ENCODE assay signal across 21 cellular contexts in genomic region chr4:37895271-37895670, GRCh38. TPM values are rescaled to one million over a fixed set of nuclear protein-coding genes. Genes with fewer than 3 reads are reported as not detected.
DNase-seq lines count a peak whose midpoint lies in the region; ATAC-seq, FAIRE-seq and TF ChIP-seq lines count a peak whose summit lies in the region.
"Had no signal": no experiment of that assay in that cellular context is flagged by ENCODE, and none has a peak within 500 bp of the region (broad histone marks: within the 10 kb centered on the region; RNA-seq: fewer than 3 reads in every experiment).

No MANE protein-coding gene starts in this region.

- no peak overlapping the region for H3K4me3 ChIP-seq in liver (ENCODE audit: low read depth in 1 of 3, low read length in 3 of 3)
- H3K4me3 ChIP-seq in HepG2 (replicated peaks in 1 of 3; ENCODE audit: insufficient read depth in 1 of 3, low read depth in 2 of 3, low read length in 3 of 3), result no peak overlapping the region
- H3K4me3 ChIP-seq in right lobe of liver, result no peak overlapping the region
- no peak overlapping the region for H3K4me3 ChIP-seq in lower lobe of right lung
- H3K4me3 ChIP-seq: A549, HAP-1 had no signal

- H3K4me1 ChIP-seq in liver (ENCODE audit: control insufficient read depth in 4 of 4, insufficient read depth in 4 of 4, low read length in 3 of 4), result peaks cover 0 to 19% (median 7%) of the 10 kb centered on the region in 4 donors
- peaks cover 7% of the 10 kb centered on the region; the same call in 1 of the 2 replicates for H3K4me1 ChIP-seq in HepG2 (ENCODE audit: insufficient read depth, low read length)
- peaks cover 0 to 18% (median 0%) of the 10 kb centered on the region in 4 donors for H3K4me1 ChIP-seq in right lobe of liver
- peaks cover 22% of the 10 kb centered on the region for H3K4me1 ChIP-seq in lower lobe of right lung
- H3K4me1 ChIP-seq: HAP-1 had no signal

- no peak overlapping the region for H3K9ac ChIP-seq in liver (ENCODE audit: low read depth in 1 of 2, low read length in 2 of 2)
- H3K9ac ChIP-seq in HepG2 (ENCODE audit: insufficient read depth, low read depth, low read length), result no peak overlapping the region

- H3K9me3 ChIP-seq in liver (ENCODE audit: control insufficient read depth in 4 of 4, low read length in 3 of 4) (no peaks in the 10 kb centered on the region), HepG2 (ENCODE audit: low read length) (no peaks in the 10 kb centered on the region), T-helper 17 cell (ENCODE audit: control insufficient read depth, low read length, poor library complexity, severe bottlenecking) (no peaks in the 10 kb centered on the region), right lobe of liver (no peaks in the 10 kb centered on the region), lower lobe of right lung (no peaks in the 10 kb centered on the region)
- H3K9me3 ChIP-seq: A549, HAP-1 had no signal

- FAIRE-seq in HepG2 (lab: Jason Lieb, UNC), result no peak
- FAIRE-seq: A549, GM18507, H54 had no signal

- H3K79me2 ChIP-seq in HepG2 (ENCODE audit: insufficient read depth, low read length), result no peaks in the 10 kb centered on the region

- H3K36me3 Mint-ChIP-seq in T-helper 17 cell (ENCODE audit: low read depth), result peaks cover 3% of the 10 kb centered on the region

- H3K36me3 ChIP-seq in liver (ENCODE audit: control insufficient read depth in 4 of 4, insufficient read depth in 3 of 4, low read depth in 1 of 4, low read length in 3 of 4), result no peaks in the 10 kb centered on the region
- no peaks in the 10 kb centered on the region for H3K36me3 ChIP-seq in HepG2 (replicated peaks in 1 of 2; ENCODE audit: control insufficient read depth in 1 of 2, insufficient read depth in 2 of 2, low read length in 2 of 2)
- H3K36me3 ChIP-seq in right lobe of liver, result no peaks in the 10 kb centered on the region
- H3K36me3 ChIP-seq in lower lobe of right lung, result no peaks in the 10 kb centered on the region
- H3K36me3 ChIP-seq: HAP-1 had no signal

- H4K20me1 ChIP-seq in HepG2 (ENCODE audit: insufficient read depth, low read length), result no peaks in the 10 kb centered on the region

- peaks cover 47% of the 10 kb centered on the region for H3K4me1 Mint-ChIP-seq in T-helper 17 cell

- ATAC-seq in HepG2 (no peak), T-helper 17 cell (no peak), right lobe of liver (peak in 2 of 4 donors; percentile 15 to 22), lower lobe of right lung (no peak)
- ATAC-seq: A549 had no signal

- 64% methylated on average over 7 of the region's 7 CpGs for WGBS in liver
- WGBS in HepG2 (ENCODE audit: low lambda C conversion rate), result 41% methylated on average over 7 of the region's 7 CpGs
- WGBS in right lobe of liver (ENCODE audit: insufficient coverage, low coverage, low lambda C conversion rate, missing lambda C conversion rate), result 56% methylated on average over 7 of the region's 7 CpGs

- POLR2A ChIA-PET in HepG2 (lab: Yijun Ruan, JAX), result no interaction called here

- no peaks in the 10 kb centered on the region for H3K27me3 ChIP-seq in liver (ENCODE audit: control insufficient read depth in 4 of 4, insufficient read depth in 4 of 4, low read length in 3 of 4)
- H3K27me3 ChIP-seq in HepG2 (ENCODE audit: control insufficient read depth in 1 of 2, insufficient read depth in 2 of 2, low read length in 2 of 2), result peaks cover 0 to 25% of the 10 kb centered on the region in 2 experiments; a peak in 2 of 5 replicates
- H3K27me3 ChIP-seq in right lobe of liver, result no peaks in the 10 kb centered on the region
- H3K27me3 ChIP-seq in lower lobe of right lung (ENCODE audit: low read depth), result no peaks in the 10 kb centered on the region

- H3K4me3 Mint-ChIP-seq in T-helper 17 cell, result no peak overlapping the region
- H3K4me3 Mint-ChIP-seq: HFFc6 had no signal

- no peak overlapping the region for H2AFZ ChIP-seq in HepG2 (ENCODE audit: low read length)

- DNase-seq in HepG2 (ENCODE audit: low spot score) (no peak), T-helper 17 cell (no peak), right lobe of liver (peak in 2 of 3 donors; percentile 55 to 58), lower lobe of right lung (no peak), NCI-H774 (lab: John Stamatoyannopoulos, UW) (no peak)
- DNase-seq: 8988T; ACHN; AML-193; C1 segment of cervical spinal cord; Calu3; CD4-positive, alpha-beta memory T cell; COR-L47; DMS53; DMS79 treated with DMSO at 0.1 percent for 48 hours; GOT3; HFFc6 had no signal

- no peaks in the 10 kb centered on the region for H3K27me3 Mint-ChIP-seq in T-helper 17 cell
- H3K27me3 Mint-ChIP-seq: CD4-positive, alpha-beta memory T cell had no signal

- intact Hi-C loops in HepG2 (cut with micrococcal nuclease; ENCODE audit: unreplicated experiment), result no loop called here
- intact Hi-C loops in right lobe of liver (cut with DNase I), result no loop called here
- intact Hi-C loops in lower lobe of right lung (cut with DNase I), result no loop called here

- in situ Hi-C loops in HepG2 (cut with HindIII; ENCODE audit: extremely low pct_ligation_motif_present, low pct_unique_long_range_greater_than_20kb), result no loop called here

- H3K4me2 ChIP-seq in HepG2 (ENCODE audit: low read depth, low read length), result no peak overlapping the region
- H3K4me2 ChIP-seq: A549 had no signal

- H3K27ac Mint-ChIP-seq in T-helper 17 cell, result peak overlapping the region; percentile 53
- H3K27ac Mint-ChIP-seq: HFFc6 had no signal

- TF ChIP-seq CTCF in liver (IDR thresholded peaks at IDR 0.05; ENCODE audit: low read depth, low read length, missing input control), result no peak
- no peak for TF ChIP-seq CTCF in HepG2 (CRISPR knock-in tag; IDR thresholded peaks at IDR 0.05)
- no peak for TF ChIP-seq CTCF in right lobe of liver (IDR thresholded peaks at IDR 0.05)
- no peak for TF ChIP-seq CTCF in lower lobe of right lung (IDR thresholded peaks at IDR 0.05)

- TF ChIP-seq POLR2A in HepG2 (IDR thresholded peaks at IDR 0.05; ENCODE audit: insufficient read depth in 1 of 2, low read depth in 2 of 2, low read length in 2 of 2) (no peak), right lobe of liver (IDR thresholded peaks at IDR 0.05) (no peak)

- CTCF ChIA-PET in HepG2 (lab: Yijun Ruan, JAX; ENCODE audit: low intra/inter-chr PET ratio, low total read pairs), result no interaction called here

- no peak for TF ChIP-seq EP300 in HepG2 (IDR thresholded peaks at IDR 0.05; ENCODE audit: low read depth in 2 of 2, low read length in 2 of 2)
- no peak for TF ChIP-seq EP300 in HepG2 (CRISPR knock-in tag; IDR thresholded peaks at IDR 0.05; ENCODE audit: borderline replicate concordance)

- TF ChIP-seq RAD21 in liver (IDR thresholded peaks at IDR 0.05) (no peak), HepG2 (CRISPR knock-in tag; IDR thresholded peaks at IDR 0.05) (no peak)

- BruUV-seq in HepG2 (replicated peaks; lab: Mats Ljungman, UMichigan), result no TSS peak

- H3K27ac ChIP-seq in liver (ENCODE audit: low read depth in 1 of 2, low read length in 2 of 2), result no peak overlapping the region
- H3K27ac ChIP-seq in HepG2 (ENCODE audit: extremely low read length, insufficient read depth, low read length), result no peak overlapping the region
- H3K27ac ChIP-seq in right lobe of liver, result peak overlapping the region in 1 of 3 donors; percentile 19
- H3K27ac ChIP-seq in lower lobe of right lung, result no peak overlapping the region
- H3K27ac ChIP-seq: A549 had no signal

TF ChIP-seq in liver, 16 proteins besides CTCF, POLR2A, EP300 and RAD21:
- no peak for TF ChIP-seq SP1 (IDR thresholded peaks at IDR 0.05)
- peak in 1 of 2 donors; percentile 38 for TF ChIP-seq HNF4A (conservative IDR thresholded peaks at IDR 0.05)
- peak; percentile 36 to 51 for TF ChIP-seq RXRA (IDR thresholded peaks at IDR 0.05)
TF ChIP-seq in liver: peak in this region for 2.

TF ChIP-seq in HepG2, 621 proteins besides CTCF, POLR2A, EP300 and RAD21:
- TF ChIP-seq E2F1 (CRISPR knock-in tag; IDR thresholded peaks at IDR 0.05) (no peak), CHD4 (IDR thresholded peaks at IDR 0.05; ENCODE audit: borderline replicate concordance, low read length) (no peak)
TF ChIP-seq in HepG2: peak in this region for 0.

RNA-seq across cellular contexts. Expression of gene TBC1D1, which starts 4.4 kb away (rescaled TPM):
- 10 to 100 TPM; 25.5 to 41.4 TPM for total RNA-seq in liver
- 10 to 100 TPM; 15.6 to 16.4 TPM for polyA plus RNA-seq in liver
- 62.8 and 72.4 TPM in 2 replicates for total RNA-seq in HepG2 (2016; rRNA removed; fragmentation: Illumina TruSeq; extraction: Trizol)
- total RNA-seq in HepG2 (2016; cell fraction: cytosol; rRNA removed; fragmentation: Illumina TruSeq; extraction: Trizol; ENCODE audit: low read depth), result 64.8 and 77.1 TPM in 2 replicates
- 53.2 and 64.4 TPM in 2 replicates for total RNA-seq in HepG2 (2016; cell fraction: insoluble cytoplasmic fraction; rRNA removed; fragmentation: Illumina TruSeq; extraction: Trizol)
- 145 TPM in 2 replicates for total RNA-seq in HepG2 (2016; cell fraction: membrane; rRNA removed; fragmentation: Illumina TruSeq; extraction: Trizol)
- 39.0 and 39.8 TPM in 2 replicates for total RNA-seq in HepG2 (2016; cell fraction: nucleus; rRNA removed; fragmentation: Illumina TruSeq; extraction: Trizol)
- 35.1 and 37.3 TPM in 2 replicates for polyA plus RNA-seq in HepG2 (2011; rRNA removed)
- polyA plus RNA-seq in HepG2 (2011; cell fraction: cytosol; rRNA removed), result 45.5 and 45.8 TPM in 2 replicates
- polyA plus RNA-seq in HepG2 (2011; cell fraction: nucleus; rRNA removed), result 28.9 and 31.3 TPM in 2 replicates
- polyA plus RNA-seq in HepG2 (2012), result 36.5 and 47.0 TPM in 2 replicates
- polyA plus RNA-seq in HepG2 (2016; cell fraction: cytosol; fragmentation: Illumina TruSeq; extraction: Trizol; ENCODE audit: low read depth), result 59.1 and 60.0 TPM in 2 replicates
- polyA plus RNA-seq in HepG2 (2016; cell fraction: insoluble cytoplasmic fraction; fragmentation: Illumina TruSeq; extraction: Trizol; ENCODE audit: low read depth), result 66.3 and 68.6 TPM in 2 replicates
- 115 and 125 TPM in 2 replicates for polyA plus RNA-seq in HepG2 (2016; cell fraction: membrane; fragmentation: Illumina TruSeq; extraction: Trizol; ENCODE audit: low read depth)
- polyA plus RNA-seq in HepG2 (2016; cell fraction: nucleus; fragmentation: Illumina TruSeq; extraction: Trizol; ENCODE audit: insufficient read depth, low read depth), result 43.0 and 44.9 TPM in 2 replicates
- polyA minus RNA-seq in HepG2 (2011; rRNA and poly(A)+ RNA removed; ENCODE audit: low replicate concordance), result 22.7 and 52.3 TPM in 2 replicates
- polyA minus RNA-seq in HepG2 (2011; cell fraction: cytosol; rRNA and poly(A)+ RNA removed), result 39.2 and 52.8 TPM in 2 replicates
- polyA minus RNA-seq in HepG2 (2011; cell fraction: nucleus; rRNA and poly(A)+ RNA removed), result 33.9 and 36.3 TPM in 2 replicates
- total RNA-seq in T-helper 17 cell, result 10 to 100 TPM; 45.5 to 51.1 TPM
- total RNA-seq in right lobe of liver, result 10 to 100 TPM; 21.2 to 67.5 (median 35.8) TPM
- total RNA-seq in lower lobe of right lung, result 56.5 TPM

Comparison
In these comparisons a context has a peak if more than half of its experiments do, and no peak if none do; other contexts are left out.
1. DNase-seq: peak in right lobe of liver (2 of 3); none in HepG2 (single experiment), T-helper 17 cell (0 of 3), lower lobe of right lung (single experiment) and NCI-H774 (single experiment).